19 cellular contexts compared by ENCODE assay signal in genomic region chr1:145987926-145988325, GRCh38. TPM values are rescaled to one million over a fixed set of nuclear protein-coding genes. Genes with fewer than 3 reads are reported as not detected.
DNase-seq lines count a peak whose midpoint lies in the region; ATAC-seq, FAIRE-seq and TF ChIP-seq lines count a peak whose summit lies in the region.
"Had no signal": no experiment of that assay in that cellular context is flagged by ENCODE, and none has a peak within 500 bp of the region (broad histone marks: within the 10 kb centered on the region; RNA-seq: fewer than 3 reads in every experiment).

No MANE protein-coding gene starts in this region.

- H3K27ac Mint-ChIP-seq in activated CD4-positive, alpha-beta memory T cell treated with anti-CD3 and anti-CD28 coated beads for 36 hours, result peak overlapping the region; percentile 49
- H3K27ac Mint-ChIP-seq in activated CD4-positive, alpha-beta memory T cell treated with anti-CD3 and anti-CD28 coated beads, Interleukin-2, amount 10 ng/mL, durations not matched to agents 7 days and 5 days, result no peak overlapping the region
- H3K27ac Mint-ChIP-seq in T-helper 17 cell, result peak overlapping the region; percentile 62

- no peak for DNase-seq in activated CD4-positive, alpha-beta memory T cell treated with anti-CD3 and anti-CD28 coated beads for 36 hours
- no peak for DNase-seq in activated CD4-positive, alpha-beta memory T cell treated with anti-CD3 and anti-CD28 coated beads, Interleukin-2, amount 10 ng/mL, durations not matched to agents 7 days and 5 days
- DNase-seq in T-helper 17 cell (no peak), kidney (no peak), stomach (no peak), NCI-H82 treated with DMSO at 0.1 percent for 48 hours (lab: John Stamatoyannopoulos, UW; ENCODE audit: unreplicated experiment) (no peak)
- DNase-seq: COR-L47; NCI-H146; NCI-H446 treated with DMSO at 0.1 percent for 48 hours; PC-3; stimulated activated CD4-positive, alpha-beta T cell treated with anti-CD3 and anti-CD28 coated beads, Interleukin-12 subunit alpha, Interleukin-12 subunit beta, amount 100 ng/mL, for 4 hours; SW 1271 had no signal

- peaks cover 20 to 25% of the 10 kb centered on the region in 2 donors for H3K4me1 ChIP-seq in kidney (ENCODE audit: control insufficient read depth in 1 of 2, insufficient read depth in 1 of 2, low read depth in 1 of 2, low read length in 2 of 2)
- peaks cover 50 to 87% (median 72%) of the 10 kb centered on the region in 4 donors for H3K4me1 ChIP-seq in stomach

- ATAC-seq in T-helper 17 cell (no peak), GM18511 (IDR thresholded peaks at IDR 0.05; ENCODE audit: unreplicated experiment) (no peak), HG02973 (IDR thresholded peaks at IDR 0.05; ENCODE audit: unreplicated experiment) (no peak)
- ATAC-seq: PC-3 had no signal

- H3K4me3 Mint-ChIP-seq in activated CD4-positive, alpha-beta memory T cell treated with anti-CD3 and anti-CD28 coated beads for 36 hours, result no peak overlapping the region
- no peak overlapping the region for H3K4me3 Mint-ChIP-seq in activated CD4-positive, alpha-beta memory T cell treated with anti-CD3 and anti-CD28 coated beads, Interleukin-2, amount 10 ng/mL, durations not matched to agents 7 days and 5 days
- no peak overlapping the region for H3K4me3 Mint-ChIP-seq in T-helper 17 cell

- TF ChIP-seq EP300 in stomach (IDR thresholded peaks at IDR 0.05), result no peak

- H3K4me1 Mint-ChIP-seq in activated CD4-positive, alpha-beta memory T cell treated with anti-CD3 and anti-CD28 coated beads for 36 hours (ENCODE audit: low read depth), result peaks cover 58% of the 10 kb centered on the region
- H3K4me1 Mint-ChIP-seq in activated CD4-positive, alpha-beta memory T cell treated with anti-CD3 and anti-CD28 coated beads, Interleukin-2, amount 10 ng/mL, durations not matched to agents 7 days and 5 days, result peaks cover 49% of the 10 kb centered on the region
- peaks cover 62% of the 10 kb centered on the region for H3K4me1 Mint-ChIP-seq in T-helper 17 cell

- H3K4me3 ChIP-seq in kidney (ENCODE audit: low read length in 2 of 2), result no peak overlapping the region
- no peak overlapping the region for H3K4me3 ChIP-seq in stomach
- H3K4me3 ChIP-seq: thoracic aorta had no signal

- CTCF ChIA-PET in activated CD4-positive, alpha-beta memory T cell treated with anti-CD3 and anti-CD28 coated beads for 36 hours (lab: Charles Lee), result interaction anchor here (1.2 to 2.5 kb wide), 5 partner anchors 9 to 141 kb away, joined by 3 to 17 read pairs (median 9); no protein-coding TSS in a partner anchor
- CTCF ChIA-PET in activated CD4-positive, alpha-beta memory T cell treated with anti-CD3 and anti-CD28 coated beads, Interleukin-2, amount 10 ng/mL, durations not matched to agents 7 days and 5 days (lab: Charles Lee), result interaction anchor here (1.1 to 13.8 kb wide), 4 partner anchors 9 to 142 kb away, joined by 3 to 177 read pairs (median 4); partner anchors contain the start of genes NUDT17, RBM8A and TXNIP

- no peak for TF ChIP-seq POLR2A in stomach (IDR thresholded peaks at IDR 0.05)

- no peak for FAIRE-seq in kidney (lab: Jason Lieb, UNC)

- peaks cover 6 to 11% of the 10 kb centered on the region in 2 donors for H3K36me3 ChIP-seq in kidney (ENCODE audit: control insufficient read depth in 1 of 2, insufficient read depth in 2 of 2, low read length in 2 of 2)
- H3K36me3 ChIP-seq in stomach, result peaks cover 6 to 10% (median 9%) of the 10 kb centered on the region in 4 donors
- H3K36me3 ChIP-seq: thoracic aorta had no signal

- no peaks in the 10 kb centered on the region for H3K27me3 ChIP-seq in stomach

- POLR2A ChIA-PET in activated CD4-positive, alpha-beta memory T cell treated with anti-CD3 and anti-CD28 coated beads for 36 hours (lab: Charles Lee), result interaction anchor here (13.2 kb wide), 1 partner anchor 8 kb away, joined by 183 read pairs; no protein-coding TSS in a partner anchor
- POLR2A ChIA-PET in activated CD4-positive, alpha-beta memory T cell treated with anti-CD3 and anti-CD28 coated beads, Interleukin-2, amount 10 ng/mL, durations not matched to agents 7 days and 5 days (lab: Charles Lee), result interaction anchor here (1.2 to 15.0 kb wide), 6 partner anchors 5 to 70 kb away, joined by 3 to 582 read pairs (median 76); partner anchors contain the start of genes ANKRD34A, POLR3GL, RBM8A and TXNIP

- H3K27ac ChIP-seq in kidney (ENCODE audit: low read depth in 2 of 2, low read length in 2 of 2) (peak overlapping the region; percentile 77 to 91), stomach (peak overlapping the region in 4 of 5 donors; percentile 53 to 100 (median 94))

- no peaks in the 10 kb centered on the region for H3K27me3 Mint-ChIP-seq in activated CD4-positive, alpha-beta memory T cell treated with anti-CD3 and anti-CD28 coated beads for 36 hours
- H3K27me3 Mint-ChIP-seq in activated CD4-positive, alpha-beta memory T cell treated with anti-CD3 and anti-CD28 coated beads, Interleukin-2, amount 10 ng/mL, durations not matched to agents 7 days and 5 days, result no peaks in the 10 kb centered on the region
- no peaks in the 10 kb centered on the region for H3K27me3 Mint-ChIP-seq in T-helper 17 cell

- no peaks in the 10 kb centered on the region for H3K9me3 ChIP-seq in T-helper 17 cell (ENCODE audit: control insufficient read depth, low read length, poor library complexity, severe bottlenecking)
- H3K9me3 ChIP-seq in kidney (ENCODE audit: control insufficient read depth in 1 of 2, low read length in 2 of 2), result no peaks in the 10 kb centered on the region
- H3K9me3 ChIP-seq in stomach, result no peaks in the 10 kb centered on the region
- H3K9me3 ChIP-seq: thoracic aorta had no signal

- H3K9me3 Mint-ChIP-seq in activated CD4-positive, alpha-beta memory T cell treated with anti-CD3 and anti-CD28 coated beads for 36 hours, result no peaks in the 10 kb centered on the region
- no peaks in the 10 kb centered on the region for H3K9me3 Mint-ChIP-seq in activated CD4-positive, alpha-beta memory T cell treated with anti-CD3 and anti-CD28 coated beads, Interleukin-2, amount 10 ng/mL, durations not matched to agents 7 days and 5 days

- H3K36me3 Mint-ChIP-seq in activated CD4-positive, alpha-beta memory T cell treated with anti-CD3 and anti-CD28 coated beads for 36 hours, result peaks cover 5% of the 10 kb centered on the region
- H3K36me3 Mint-ChIP-seq in activated CD4-positive, alpha-beta memory T cell treated with anti-CD3 and anti-CD28 coated beads, Interleukin-2, amount 10 ng/mL, durations not matched to agents 7 days and 5 days (ENCODE audit: low read depth), result peaks cover 15% of the 10 kb centered on the region
- peaks cover 4% of the 10 kb centered on the region for H3K36me3 Mint-ChIP-seq in T-helper 17 cell (ENCODE audit: low read depth)

- TF ChIP-seq CTCF in kidney (IDR thresholded peaks at IDR 0.05; ENCODE audit: borderline replicate concordance, extremely low read depth, insufficient read depth), result no peak
- TF ChIP-seq CTCF in stomach (IDR thresholded peaks at IDR 0.05), result no peak

- intact Hi-C loops in activated CD4-positive, alpha-beta memory T cell treated with anti-CD3 and anti-CD28 coated beads for 36 hours (cut with micrococcal nuclease), result no loop called here
- intact Hi-C loops in kidney (cut with DNase I) (no loop called here), stomach (cut with DNase I; ENCODE audit: low total_unique reads) (no loop called here)

- WGBS in stomach, 5 donors, result 93 to 100% (median 100%) methylated on average over 1 of the region's 1 CpG

- no peak overlapping the region for H3K9ac ChIP-seq in kidney (ENCODE audit: low read length in 2 of 2)

RNA-seq across cellular contexts. Expression of gene TXNIP, which starts 8.5 kb away (rescaled TPM):
- total RNA-seq in activated CD4-positive, alpha-beta memory T cell treated with anti-CD3 and anti-CD28 coated beads for 36 hours, result 10 to 100 TPM; 82.6 to 88.8 TPM
- 100 to 1,000 TPM; 397 to 407 TPM for total RNA-seq in activated CD4-positive, alpha-beta memory T cell treated with anti-CD3 and anti-CD28 coated beads, Interleukin-2, amount 10 ng/mL, durations not matched to agents 7 days and 5 days
- total RNA-seq in T-helper 17 cell (100 to 1,000 TPM; 567 to 927 TPM), kidney (1,197 TPM), stomach (1,000 to 10,000 TPM in 3 of 5 donors, 100 to 1,000 TPM in 2; 204 to 3,386 (median 1,054) TPM)
- polyA plus RNA-seq in kidney (ENCODE audit: insufficient read depth, low read depth, low replicate concordance) (356 TPM), stomach (100 to 1,000 TPM; 217 to 613 (median 334) TPM)

RNA-seq across cellular contexts. Expression of gene POLR3GL, which starts 23.4 kb away (rescaled TPM):
- 10 to 100 TPM; 27.3 to 30.9 TPM for total RNA-seq in activated CD4-positive, alpha-beta memory T cell treated with anti-CD3 and anti-CD28 coated beads for 36 hours
- total RNA-seq in activated CD4-positive, alpha-beta memory T cell treated with anti-CD3 and anti-CD28 coated beads, Interleukin-2, amount 10 ng/mL, durations not matched to agents 7 days and 5 days, result 10 to 100 TPM; 32.4 to 33.7 TPM
- total RNA-seq in T-helper 17 cell, result 10 to 100 TPM; 22.2 to 24.1 TPM
- 19.0 TPM for total RNA-seq in kidney
- 45.6 TPM for polyA plus RNA-seq in kidney (ENCODE audit: insufficient read depth, low read depth, low replicate concordance)
- total RNA-seq in stomach, result 100 to 1,000 TPM in 1 of 5 donors, 10 to 100 TPM in 3, 1 to 10 TPM in 1; 5.8 to 165 (median 18.9) TPM
- 10 to 100 TPM; 31.4 to 53.2 (median 43.9) TPM for polyA plus RNA-seq in stomach

RNA-seq across cellular contexts. Expression of gene ANKRD34A, which starts 23.6 kb away (rescaled TPM):
- total RNA-seq in activated CD4-positive, alpha-beta memory T cell treated with anti-CD3 and anti-CD28 coated beads for 36 hours, result 1 to 10 TPM; 4.6 to 4.7 TPM
- total RNA-seq in activated CD4-positive, alpha-beta memory T cell treated with anti-CD3 and anti-CD28 coated beads, Interleukin-2, amount 10 ng/mL, durations not matched to agents 7 days and 5 days, result 1 to 10 TPM; 2.9 to 3.7 TPM
- total RNA-seq in T-helper 17 cell (1 to 10 TPM in 1 of 2 donors, under 1 TPM in 1; 0.70 to 1.7 TPM), kidney (0.76 TPM), stomach (1 to 10 TPM in 1 of 5 donors, under 1 TPM in 2, not detected in 2; 0.73 to 2.6 (median 0.87) TPM)
- polyA plus RNA-seq in kidney (ENCODE audit: insufficient read depth, low read depth, low replicate concordance) (0.37 TPM), stomach (under 1 TPM in 2 of 3 donors, not detected in 1; 0.19 to 0.45 TPM)

RNA-seq across cellular contexts. Expression of gene LIX1L, which starts 30.1 kb away (rescaled TPM):
- 10 to 100 TPM; 46.6 to 47.8 TPM for total RNA-seq in activated CD4-positive, alpha-beta memory T cell treated with anti-CD3 and anti-CD28 coated beads for 36 hours
- 10 to 100 TPM; 50.3 to 51.0 TPM for total RNA-seq in activated CD4-positive, alpha-beta memory T cell treated with anti-CD3 and anti-CD28 coated beads, Interleukin-2, amount 10 ng/mL, durations not matched to agents 7 days and 5 days
- total RNA-seq in T-helper 17 cell (10 to 100 TPM; 36.6 to 44.1 TPM), kidney (27.8 TPM), stomach (10 to 100 TPM in 3 of 5 donors, 1 to 10 TPM in 2; 5.8 to 28.4 (median 14.0) TPM)
- polyA plus RNA-seq in kidney (ENCODE audit: insufficient read depth, low read depth, low replicate concordance) (10.0 TPM), stomach (1 to 10 TPM; 7.2 to 8.2 (median 7.4) TPM)

RNA-seq across cellular contexts. Expression of gene HJV, which starts 33.6 kb away (rescaled TPM):
- total RNA-seq in activated CD4-positive, alpha-beta memory T cell treated with anti-CD3 and anti-CD28 coated beads for 36 hours, result not detected
- total RNA-seq in activated CD4-positive, alpha-beta memory T cell treated with anti-CD3 and anti-CD28 coated beads, Interleukin-2, amount 10 ng/mL, durations not matched to agents 7 days and 5 days, result not detected
- total RNA-seq in T-helper 17 cell (not detected), kidney (not detected), stomach (not detected)
- polyA plus RNA-seq in kidney (ENCODE audit: insufficient read depth, low read depth, low replicate concordance) (1.3 TPM), stomach (not detected)
- total RNA-seq: A172, G401, mesenteric fat pad, osteocyte, PC-3, thoracic aorta had no signal
